Comparison of ENCODE assay signal across 13 cellular contexts in the genomic region with DNA sequence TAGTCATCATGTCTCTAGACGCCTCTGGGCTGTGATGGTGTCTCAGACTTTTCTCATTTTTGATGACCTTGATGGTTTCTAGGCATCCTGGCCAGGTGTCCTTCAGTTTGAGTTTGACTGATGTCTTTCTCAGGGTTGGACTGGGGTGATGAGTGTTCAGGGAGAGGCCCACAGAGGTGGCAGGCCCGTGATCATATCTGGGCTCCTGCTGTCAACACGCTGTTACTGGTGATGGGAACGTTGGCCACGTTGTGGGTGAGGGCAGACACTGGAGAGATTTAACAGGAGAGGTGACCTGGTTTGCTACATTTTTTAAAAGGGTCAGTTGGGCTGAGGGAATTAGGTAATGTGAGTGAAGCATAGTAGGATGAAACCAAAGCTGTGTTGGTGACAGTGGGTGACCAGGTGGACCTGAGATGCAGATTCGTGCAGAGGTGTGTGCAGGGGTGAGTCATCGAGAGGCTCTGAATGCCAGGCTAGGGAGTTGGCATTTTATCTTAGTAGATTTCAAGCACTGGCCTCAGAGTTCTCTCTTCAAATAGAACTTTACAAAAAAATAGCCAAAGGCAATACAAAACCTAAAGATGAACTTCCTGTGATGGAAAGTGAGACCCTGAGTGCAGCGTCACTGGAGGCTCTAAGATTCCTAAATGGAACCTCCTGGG.
"Had no signal": no experiment of that assay in that cellular context is flagged by ENCODE, and none has a peak within 500 bp of the region (broad histone marks: within the 10 kb centered on the region; RNA-seq: fewer than 3 reads in every experiment).

No MANE protein-coding gene starts in this region.

- H3K4me3 ChIP-seq: esophagus squamous epithelium, sigmoid colon, spleen had no signal

- DNase-seq: activated CD4-positive, alpha-beta T cell treated with anti-CD3 and anti-CD28 coated beads, Interleukin-2, amount 10 ng/mL, durations not matched to agents 7 days and 5 days; activated CD8-positive, alpha-beta memory T cell treated with anti-CD3 and anti-CD28 coated beads for 24 hours; activated gamma-delta T cell treated with Interleukin-2 at 50 U/mL for 16 hours; cortex of kidney; effector CD4-positive, alpha-beta T cell; esophagus squamous epithelium; hippocampal formation; kidney; sigmoid colon; spleen; stimulated activated naive CD8-positive, alpha-beta T cell treated with anti-CD3 and anti-CD28 coated beads, Interleukin-15, amount 100 ng/mL, for 72 hours; T-helper 9 cell had no signal

- H3K9me3 ChIP-seq: esophagus squamous epithelium, sigmoid colon, spleen had no signal

- ATAC-seq: natural killer cell treated with Interleukin-12 subunit alpha and Interleukin-12 subunit beta and Interleukin-15 and Interleukin-18, amount 100 ng/mL, for 72 hours; stimulated activated naive CD8-positive, alpha-beta T cell treated with anti-CD3 and anti-CD28 coated beads, Interleukin-15, amount 100 ng/mL, for 72 hours had no signal

- H3K36me3 ChIP-seq: esophagus squamous epithelium, sigmoid colon, spleen had no signal

- H3K27ac ChIP-seq: esophagus squamous epithelium, sigmoid colon, spleen had no signal

- H3K4me1 ChIP-seq: esophagus squamous epithelium, sigmoid colon had no signal
